In genomic region chr1:248821101-248821500, GRCh38 we compare ENCODE assay signal across 13 cellular contexts. TPM values are rescaled to one million over a fixed set of nuclear protein-coding genes. Genes with fewer than 3 reads are reported as not detected.
DNase-seq lines count a peak whose midpoint lies in the region; ATAC-seq, FAIRE-seq and TF ChIP-seq lines count a peak whose summit lies in the region.
"Had no signal": no experiment of that assay in that cellular context is flagged by ENCODE, and none has a peak within 500 bp of the region (broad histone marks: within the 10 kb centered on the region; RNA-seq: fewer than 3 reads in every experiment).

No MANE protein-coding gene starts in this region.

- no peaks in the 10 kb centered on the region for H3K27me3 Mint-ChIP-seq in CD4-positive, alpha-beta T cell
- H3K27me3 Mint-ChIP-seq in dendritic cell treated with granulocyte-macrophage colony-stimulating factor and Interleukin-4, amounts not matched to agents 40 ng/mL and 50 ng/mL, for 4 days = no peaks in the 10 kb centered on the region
- no peaks in the 10 kb centered on the region for H3K27me3 Mint-ChIP-seq in naive thymus-derived CD4-positive, alpha-beta T cell
- H3K27me3 Mint-ChIP-seq: stimulated activated naive CD8-positive, alpha-beta T cell treated with anti-CD3 and anti-CD28 coated beads, Interleukin-15, Interleukin-2, amounts not matched to agents 100 ng/mL and 50 ng/mL, for 24 hours had no signal

- H3K4me3 ChIP-seq in Loucy (ENCODE audit: low read length, poor library complexity, severe bottlenecking) (peak overlapping the region; percentile 95), small intestine (ENCODE audit: low read depth in 1 of 2, low read length in 2 of 2) (no peak overlapping the region)
- H3K4me3 ChIP-seq in naive thymus-derived CD4-positive, alpha-beta T cell (ENCODE audit: low read length) = no peak overlapping the region

- DNase-seq in CD4-positive, alpha-beta T cell = no peak
- DNase-seq in naive thymus-derived CD4-positive, alpha-beta T cell = peak in 1 of 9 donors; percentile 15
- DNase-seq in small intestine (no peak), SK-N-DZ (ENCODE audit: low spot score) (no peak), NCI-H748 treated with DMSO at 0.1 percent for 48 hours (lab: John Stamatoyannopoulos, UW) (no peak), posterior vena cava (ENCODE audit: low spot score) (no peak)
- DNase-seq: GDM1, left colon, NCI-H1417, SIG-M5 had no signal

- H4K20me1 ChIP-seq in Loucy (ENCODE audit: insufficient read depth, low read length, poor library complexity, severe bottlenecking) = peaks cover 15% of the 10 kb centered on the region

- peaks cover 80% of the 10 kb centered on the region for H3K36me3 Mint-ChIP-seq in CD4-positive, alpha-beta T cell (ENCODE audit: low read depth)
- H3K36me3 Mint-ChIP-seq in dendritic cell treated with granulocyte-macrophage colony-stimulating factor and Interleukin-4, amounts not matched to agents 40 ng/mL and 50 ng/mL, for 4 days (ENCODE audit: low read depth) = peaks cover 95% of the 10 kb centered on the region
- peaks cover 0 to 39% (median 19%) of the 10 kb centered on the region in 5 donors for H3K36me3 Mint-ChIP-seq in naive thymus-derived CD4-positive, alpha-beta T cell

- H3K79me2 ChIP-seq in Loucy (ENCODE audit: insufficient read depth, low read length) = peaks cover 70% of the 10 kb centered on the region

- H3K4me3 Mint-ChIP-seq in CD4-positive, alpha-beta T cell = no peak overlapping the region
- no peak overlapping the region for H3K4me3 Mint-ChIP-seq in dendritic cell treated with granulocyte-macrophage colony-stimulating factor and Interleukin-4, amounts not matched to agents 40 ng/mL and 50 ng/mL, for 4 days
- peak overlapping the region in 8 of 10 donors; percentile 11 to 99 (median 27) for H3K4me3 Mint-ChIP-seq in naive thymus-derived CD4-positive, alpha-beta T cell
- H3K4me3 Mint-ChIP-seq: stimulated activated naive CD8-positive, alpha-beta T cell treated with anti-CD3 and anti-CD28 coated beads, Interleukin-15, Interleukin-2, amounts not matched to agents 100 ng/mL and 50 ng/mL, for 24 hours had no signal

- peak overlapping the region; percentile 26 for H3K9ac ChIP-seq in Loucy (ENCODE audit: low read depth, low read length, poor library complexity, severe bottlenecking)

- intact Hi-C loops in CD4-positive, alpha-beta T cell (cut with DNase I, micrococcal nuclease) = no loop called here
- intact Hi-C loops in dendritic cell treated with granulocyte-macrophage colony-stimulating factor and Interleukin-4, amounts not matched to agents 40 ng/mL and 50 ng/mL, for 4 days (cut with micrococcal nuclease) = no loop called here
- intact Hi-C loops in naive thymus-derived CD4-positive, alpha-beta T cell (cut with micrococcal nuclease) = no loop called here
- intact Hi-C loops in posterior vena cava (cut with DNase I) = no loop called here

- ATAC-seq in CD4-positive, alpha-beta T cell (ENCODE audit: poor library complexity) = no peak
- no peak for ATAC-seq in naive thymus-derived CD4-positive, alpha-beta T cell
- ATAC-seq: left colon had no signal

- H3F3A ChIP-seq in Loucy (ENCODE audit: low read depth) = no peaks in the 10 kb centered on the region

- no peaks in the 10 kb centered on the region for H3K9me3 Mint-ChIP-seq in CD4-positive, alpha-beta T cell
- no peaks in the 10 kb centered on the region for H3K9me3 Mint-ChIP-seq in dendritic cell treated with granulocyte-macrophage colony-stimulating factor and Interleukin-4, amounts not matched to agents 40 ng/mL and 50 ng/mL, for 4 days
- peaks cover 0 to 3% (median 0%) of the 10 kb centered on the region in 11 donors for H3K9me3 Mint-ChIP-seq in naive thymus-derived CD4-positive, alpha-beta T cell
- H3K9me3 Mint-ChIP-seq: stimulated activated naive CD8-positive, alpha-beta T cell treated with anti-CD3 and anti-CD28 coated beads, Interleukin-15, Interleukin-2, amounts not matched to agents 100 ng/mL and 50 ng/mL, for 24 hours had no signal

- H3K27ac ChIP-seq in CD4-positive, alpha-beta T cell (ENCODE audit: low read depth, low read length) = no peak overlapping the region
- H3K27ac ChIP-seq in naive thymus-derived CD4-positive, alpha-beta T cell (ENCODE audit: low read depth, low read length) = no peak overlapping the region
- H3K27ac ChIP-seq in small intestine (ENCODE audit: low read depth in 1 of 2, low read length in 1 of 2) = no peak overlapping the region

- H3K36me3 ChIP-seq in Loucy (ENCODE audit: insufficient read depth, low read length) = peaks cover 7% of the 10 kb centered on the region; the same call in 1 of the 2 replicates
- peaks cover 0 to 29% (median 0%) of the 10 kb centered on the region in 3 experiments for H3K36me3 ChIP-seq in naive thymus-derived CD4-positive, alpha-beta T cell (ENCODE audit: control insufficient read depth in 2 of 3, insufficient read depth in 3 of 3, low read length in 3 of 3)
- peaks cover 0 to 10% of the 10 kb centered on the region in 2 donors for H3K36me3 ChIP-seq in small intestine (ENCODE audit: control insufficient read depth in 2 of 2, insufficient read depth in 2 of 2, low read length in 2 of 2)

- no peak for FAIRE-seq in small intestine (lab: Jason Lieb, UNC)

- H2AFZ ChIP-seq in Loucy (ENCODE audit: low read length) = no peak overlapping the region

- peak overlapping the region; percentile 95 for H3K27ac Mint-ChIP-seq in CD4-positive, alpha-beta T cell
- H3K27ac Mint-ChIP-seq in dendritic cell treated with granulocyte-macrophage colony-stimulating factor and Interleukin-4, amounts not matched to agents 40 ng/mL and 50 ng/mL, for 4 days = peak overlapping the region; percentile 99
- peak overlapping the region in 6 of 9 donors; percentile 28 to 98 (median 54) for H3K27ac Mint-ChIP-seq in naive thymus-derived CD4-positive, alpha-beta T cell
- H3K27ac Mint-ChIP-seq: stimulated activated naive CD8-positive, alpha-beta T cell treated with anti-CD3 and anti-CD28 coated beads, Interleukin-15, Interleukin-2, amounts not matched to agents 100 ng/mL and 50 ng/mL, for 24 hours had no signal

- H3K4me2 ChIP-seq in Loucy (ENCODE audit: low read depth, low read length, poor library complexity, severe bottlenecking) = peak overlapping the region; percentile 94

- POLR2A ChIA-PET in CD4-positive, alpha-beta T cell (lab: Charles Lee) = no interaction called here
- POLR2A ChIA-PET in naive thymus-derived CD4-positive, alpha-beta T cell (lab: Charles Lee) = interaction anchor here (1.2 kb wide), 1 partner anchor 17 kb away, joined by 6 read pairs; the partner anchor contains the start of gene ZNF672

- peaks cover 98% of the 10 kb centered on the region for H3K4me1 Mint-ChIP-seq in CD4-positive, alpha-beta T cell (ENCODE audit: low read depth)
- peaks cover 91% of the 10 kb centered on the region for H3K4me1 Mint-ChIP-seq in dendritic cell treated with granulocyte-macrophage colony-stimulating factor and Interleukin-4, amounts not matched to agents 40 ng/mL and 50 ng/mL, for 4 days (ENCODE audit: low read depth)
- peaks cover 73 to 100% (median 92%) of the 10 kb centered on the region in 7 donors for H3K4me1 Mint-ChIP-seq in naive thymus-derived CD4-positive, alpha-beta T cell

- CTCF ChIA-PET in CD4-positive, alpha-beta T cell (lab: Charles Lee) = no interaction called here
- CTCF ChIA-PET in naive thymus-derived CD4-positive, alpha-beta T cell (lab: Charles Lee) = no interaction called here

- H3K4me1 ChIP-seq in Loucy (ENCODE audit: insufficient read depth, low read length, poor library complexity, severe bottlenecking) (peaks cover 71% of the 10 kb centered on the region), small intestine (ENCODE audit: control insufficient read depth in 2 of 2, insufficient read depth in 1 of 2, low read depth in 1 of 2, low read length in 1 of 2) (peaks cover 10 to 14% of the 10 kb centered on the region in 2 donors)
- H3K4me1 ChIP-seq in naive thymus-derived CD4-positive, alpha-beta T cell (ENCODE audit: control insufficient read depth in 2 of 2, insufficient read depth in 2 of 2, low read length in 2 of 2) = peaks cover 46 to 80% of the 10 kb centered on the region in 2 donors

- WGBS in small intestine, 3 donors = 46 to 66% (median 47%) methylated on average over 3 of the region's 3 CpGs

- no peaks in the 10 kb centered on the region for H3K9me3 ChIP-seq in CD4-positive, alpha-beta T cell (ENCODE audit: control insufficient read depth, low read length)
- H3K9me3 ChIP-seq in Loucy (ENCODE audit: insufficient read depth, low read depth, low read length) (no peaks in the 10 kb centered on the region), small intestine (ENCODE audit: control insufficient read depth, low read depth) (no peaks in the 10 kb centered on the region)
- H3K9me3 ChIP-seq in naive thymus-derived CD4-positive, alpha-beta T cell (ENCODE audit: control insufficient read depth in 2 of 3, low read length in 3 of 3) = no peaks in the 10 kb centered on the region

- no peaks in the 10 kb centered on the region for H3K27me3 ChIP-seq in CD4-positive, alpha-beta T cell (ENCODE audit: control insufficient read depth, insufficient read depth, low read length)
- no peaks in the 10 kb centered on the region for H3K27me3 ChIP-seq in Loucy (ENCODE audit: insufficient read depth, low read length, poor library complexity, severe bottlenecking)
- no peaks in the 10 kb centered on the region for H3K27me3 ChIP-seq in naive thymus-derived CD4-positive, alpha-beta T cell (ENCODE audit: control insufficient read depth in 2 of 2, insufficient read depth in 2 of 2, low read length in 2 of 2)
- H3K27me3 ChIP-seq in small intestine (ENCODE audit: control insufficient read depth in 2 of 2, insufficient read depth in 2 of 2, low read length in 2 of 2) = no peaks in the 10 kb centered on the region

- no peak for TF ChIP-seq CTCF in CD4-positive, alpha-beta T cell (IDR thresholded peaks at IDR 0.05)
- TF ChIP-seq CTCF in Loucy (conservative IDR thresholded peaks at IDR 0.05; ENCODE audit: low read length) = no peak

- no peaks in the 10 kb centered on the region for H3K9me2 ChIP-seq in Loucy (replicated peaks; ENCODE audit: low read depth, low read length)

RNA-seq across cellular contexts. Expression of gene SH3BP5L, which starts 4.6 kb away (rescaled TPM):
- total RNA-seq in CD4-positive, alpha-beta T cell = 10 to 100 TPM; 21.7 to 25.2 TPM
- total RNA-seq in naive thymus-derived CD4-positive, alpha-beta T cell = 10 to 100 TPM; 22.5 to 51.1 (median 33.3) TPM
- polyA plus RNA-seq in naive thymus-derived CD4-positive, alpha-beta T cell = 1 to 10 TPM; 4.4 to 7.3 TPM
- polyA plus RNA-seq in small intestine = 10 to 100 TPM; 19.1 to 38.0 (median 27.3) TPM
- polyA plus RNA-seq in SK-N-DZ (2014; cell fraction: cytosol; rRNA removed) = 24.7 and 25.2 TPM in 2 replicates
- polyA plus RNA-seq in SK-N-DZ (2014; cell fraction: nucleus; rRNA removed) = 20.2 and 23.8 TPM in 2 replicates
- 10 to 100 TPM; 17.5 to 18.4 TPM for total RNA-seq in posterior vena cava

RNA-seq across cellular contexts. Expression of gene ZNF672, which starts 16.9 kb away (rescaled TPM):
- 10 to 100 TPM; 35.9 to 38.4 TPM for total RNA-seq in CD4-positive, alpha-beta T cell
- 10 to 100 TPM; 28.7 to 49.8 (median 42.7) TPM for total RNA-seq in naive thymus-derived CD4-positive, alpha-beta T cell
- 10 to 100 TPM; 16.6 to 33.7 TPM for polyA plus RNA-seq in naive thymus-derived CD4-positive, alpha-beta T cell
- 10 to 100 TPM; 17.2 to 25.7 (median 20.8) TPM for polyA plus RNA-seq in small intestine
- 18.8 and 21.4 TPM in 2 replicates for polyA plus RNA-seq in SK-N-DZ (2014; cell fraction: cytosol; rRNA removed)
- polyA plus RNA-seq in SK-N-DZ (2014; cell fraction: nucleus; rRNA removed) = 13.1 and 16.4 TPM in 2 replicates
- total RNA-seq in posterior vena cava = 10 to 100 TPM; 17.6 to 23.4 TPM

RNA-seq across cellular contexts. Expression of gene ZNF692, which starts 37.8 kb away (rescaled TPM):
- 10 to 100 TPM; 23.3 to 27.3 TPM for total RNA-seq in CD4-positive, alpha-beta T cell
- total RNA-seq in naive thymus-derived CD4-positive, alpha-beta T cell = 10 to 100 TPM; 44.5 to 87.5 (median 68.0) TPM
- polyA plus RNA-seq in naive thymus-derived CD4-positive, alpha-beta T cell = 10 to 100 TPM in 1 of 2 donors, 1 to 10 TPM in 1; 7.6 to 13.7 TPM
- polyA plus RNA-seq in small intestine = 100 to 1,000 TPM in 1 of 3 donors, 10 to 100 TPM in 2; 42.2 to 124 (median 94.0) TPM
- 62.9 and 67.6 TPM in 2 replicates for polyA plus RNA-seq in SK-N-DZ (2014; cell fraction: cytosol; rRNA removed)
- polyA plus RNA-seq in SK-N-DZ (2014; cell fraction: nucleus; rRNA removed) = 647 and 744 TPM in 2 replicates
- 10 to 100 TPM; 14.7 to 17.6 TPM for total RNA-seq in posterior vena cava

Comparison
In these comparisons a context has a peak if more than half of its experiments do, and no peak if none do; other contexts are left out.
1. H3K4me3 Mint-ChIP-seq: peak in naive thymus-derived CD4-positive, alpha-beta T cell (8 of 10); none in CD4-positive, alpha-beta T cell (single experiment) and dendritic cell treated with granulocyte-macrophage colony-stimulating factor and Interleukin-4, amounts not matched to agents 40 ng/mL and 50 ng/mL, for 4 days (single experiment).
2. Peak in every context shown above with its lines, with median percentiles within 50 percentile points of each other: H3K27ac Mint-ChIP-seq.